15 cellular contexts compared by ENCODE assay signal in genomic region chr1:235748747-235749146, GRCh38.
"Had no signal": no experiment of that assay in that cellular context is flagged by ENCODE, and none has a peak within 500 bp of the region (broad histone marks: within the 10 kb centered on the region; RNA-seq: fewer than 3 reads in every experiment).

No MANE protein-coding gene starts in this region.

- DNase-seq: dermis blood vessel endothelial cell; effector CD4-positive, alpha-beta T cell; heart left ventricle; hippocampal formation; kidney glomerular epithelial cell; mammary epithelial cell; naive thymus-derived CD4-positive, alpha-beta T cell; nephron progenitor cell; psoas muscle; retina; right lobe of liver; stimulated activated CD4-positive, alpha-beta T cell treated with anti-CD3 and anti-CD28 coated beads, Interleukin-4, amount 100 ng/mL, for 1 hour; stimulated activated CD8-positive, alpha-beta memory T cell treated with anti-CD3 and anti-CD28 coated beads, Interleukin-4, amount 100 ng/mL, for 48 hours; stimulated activated naive CD4-positive, alpha-beta T cell treated with Interleukin-2 at 50 U/mL for 16 hours; trophoblast cell had no signal

- H3K4me1 Mint-ChIP-seq: naive thymus-derived CD4-positive, alpha-beta T cell; nephron progenitor cell had no signal

- H3K27ac ChIP-seq: heart left ventricle, psoas muscle, right lobe of liver had no signal

- H3K4me3 ChIP-seq: heart left ventricle, psoas muscle, right lobe of liver had no signal

- H3K9me3 Mint-ChIP-seq: naive thymus-derived CD4-positive, alpha-beta T cell; nephron progenitor cell had no signal

- ATAC-seq: heart left ventricle; naive thymus-derived CD4-positive, alpha-beta T cell; psoas muscle; right lobe of liver had no signal

- H3K27ac Mint-ChIP-seq: naive thymus-derived CD4-positive, alpha-beta T cell; nephron progenitor cell had no signal

- H3K27me3 Mint-ChIP-seq: naive thymus-derived CD4-positive, alpha-beta T cell had no signal

- H3K4me3 Mint-ChIP-seq: naive thymus-derived CD4-positive, alpha-beta T cell; nephron progenitor cell had no signal

- H3K27me3 ChIP-seq: heart left ventricle, right lobe of liver had no signal
